In the genomic region with DNA sequence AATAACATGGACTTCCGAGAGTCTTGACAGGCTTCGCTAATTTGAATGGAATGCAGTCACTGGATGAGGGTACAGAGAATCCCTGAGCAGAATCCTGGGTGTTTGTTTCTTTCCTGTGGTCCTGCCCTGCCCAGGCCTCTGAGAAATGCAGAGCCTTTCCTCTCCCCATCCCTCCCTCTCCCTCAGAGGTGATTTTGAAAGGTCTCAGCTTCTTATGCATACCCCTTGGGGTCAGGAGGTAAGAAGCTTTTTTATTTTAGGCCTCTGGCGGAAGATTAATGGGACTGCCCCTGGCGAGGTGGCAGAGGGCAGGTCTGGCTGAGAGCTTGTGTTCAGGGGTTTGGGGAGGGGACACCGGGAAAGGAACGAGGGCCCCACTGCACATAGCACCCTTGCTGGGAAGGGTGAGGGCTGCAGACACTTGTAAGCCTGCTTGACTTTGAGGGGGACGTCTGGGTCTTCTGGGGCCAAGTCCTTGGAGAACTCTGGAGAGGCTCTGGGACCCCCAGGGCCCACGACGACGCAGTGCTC, we compare ENCODE assay signal across 11 cellular contexts.
DNase-seq lines count a peak whose midpoint lies in the region; ATAC-seq, FAIRE-seq and TF ChIP-seq lines count a peak whose summit lies in the region.
"Had no signal": no experiment of that assay in that cellular context is flagged by ENCODE, and none has a peak within 500 bp of the region (broad histone marks: within the 10 kb centered on the region; RNA-seq: fewer than 3 reads in every experiment).

No MANE protein-coding gene starts in this region.

- TF ChIP-seq CTCF in K562 (IDR thresholded peaks at IDR 0.05 in 2 of 3, conservative IDR thresholded peaks at IDR 0.05 in 1 of 3; ENCODE audit: insufficient read depth in 2 of 3, low read depth in 1 of 3, low read length in 3 of 3) = no peak
- TF ChIP-seq CTCF in retinal pigment epithelial cell (conservative IDR thresholded peaks at IDR 0.05; ENCODE audit: low read depth, low read length) = no peak

- in situ Hi-C loops in K562 (cut with MboI) = no loop called here

- intact Hi-C loops in K562 (cut with micrococcal nuclease) = no loop called here

- POLR2A ChIA-PET in K562 (lab: Yijun Ruan, JAX) = interaction anchor here (0.9 to 1.1 kb wide), 3 partner anchors 9 to 66 kb away, joined by 3 read pairs; no protein-coding TSS in a partner anchor

- ATAC-seq in K562 = no peak
- ATAC-seq in HG03135 (IDR thresholded peaks at IDR 0.05; ENCODE audit: unreplicated experiment) = no peak
- no peak for ATAC-seq in GM18517 (IDR thresholded peaks at IDR 0.05; ENCODE audit: unreplicated experiment)
- ATAC-seq: activated T-cell treated with anti-CD3 and anti-CD28 coated beads, Interleukin-2, amount 50 U/mL, for 72 hours; natural killer cell treated with Interleukin-12 subunit alpha and Interleukin-12 subunit beta and Interleukin-15 and Interleukin-18, amount 100 ng/mL, for 72 hours had no signal

- WGBS in K562 (ENCODE audit: insufficient coverage, low coverage, missing lambda C conversion rate) = 41% methylated on average over 10 of the region's 10 CpGs

- H3K4me3 ChIP-seq in K562 (no peak overlapping the region), retinal pigment epithelial cell (ENCODE audit: low read length) (no peak overlapping the region)

- no peak overlapping the region for H3K4me2 ChIP-seq in K562 (ENCODE audit: insufficient read depth, low read length)

- no TSS peak for BruUV-seq in K562 (replicated peaks; lab: Mats Ljungman, UMichigan)

- no peaks in the 10 kb centered on the region for H3K9me3 ChIP-seq in K562 (replicated peaks; ENCODE audit: control insufficient read depth, insufficient read depth, low read depth, low read length)
- H3K9me3 ChIP-seq: BE2C had no signal

- no peak for TF ChIP-seq EP300 in K562 (IDR thresholded peaks at IDR 0.05; ENCODE audit: low read length)

- H3K4me1 ChIP-seq in K562 (replicated peaks in 1 of 2; ENCODE audit: control insufficient read depth in 2 of 2, insufficient read depth in 2 of 2, low read length in 2 of 2) = peaks cover 26 to 34% of the 10 kb centered on the region in 2 experiments
- H3K4me1 ChIP-seq: BE2C had no signal

- no peak for TF ChIP-seq POLR2A in K562 (conservative IDR thresholded peaks at IDR 0.05)

- CTCF ChIA-PET in K562 (lab: Yijun Ruan, JAX; ENCODE audit: low intra/inter-chr PET ratio) = no interaction called here

- no peaks in the 10 kb centered on the region for H3K9me1 ChIP-seq in K562 (ENCODE audit: control insufficient read depth, insufficient read depth, low read length)

- no peak for FAIRE-seq in K562 (lab: Jason Lieb, UNC)

- H4K20me1 ChIP-seq in K562 (replicated peaks; ENCODE audit: control insufficient read depth, insufficient read depth, low read length) = no peaks in the 10 kb centered on the region

- H2AFZ ChIP-seq in K562 (ENCODE audit: low read depth, low read length) = 0 out of 2 replicates have a peak overlapping the region, but pooled peaks have one; percentile 22

- peak overlapping the region in 1 of 2 experiments; percentile 37; a peak in 1 of 4 replicates for H3K9ac ChIP-seq in K562 (ENCODE audit: insufficient read depth in 1 of 2, low read depth in 2 of 2, low read length in 2 of 2)

- H3K27ac ChIP-seq in K562 (ENCODE audit: extremely low read depth, low read depth, low read length) = no peak overlapping the region

- H3K27me3 ChIP-seq in K562 (ENCODE audit: control insufficient read depth in 2 of 2, insufficient read depth in 2 of 2, low read length in 2 of 2) = peaks cover 0 to 22% of the 10 kb centered on the region in 2 experiments; a peak in 2 of 5 replicates
- H3K27me3 ChIP-seq: BE2C had no signal

- DNase-seq in ELF-1 (ENCODE audit: low read depth, low spot score) (peak; percentile 58), K562 (ENCODE audit: extremely low read depth in 1 of 4, low spot score in 3 of 4) (no peak), iPS-NIHi7 (ENCODE audit: extremely low spot score) (peak; percentile 43), retinal pigment epithelial cell (ENCODE audit: low read depth) (peak; percentile 69), NCI-H748 treated with DMSO at 0.1 percent for 48 hours (lab: John Stamatoyannopoulos, UW) (no peak)
- no peak for DNase-seq in activated CD4-positive, alpha-beta T cell treated with anti-CD3 and anti-CD28 coated beads for 4 hours
- DNase-seq: activated T-cell treated with anti-CD3 and anti-CD28 coated beads, Interleukin-2, amount 50 U/mL, for 72 hours had no signal

- H3K36me3 ChIP-seq in K562 (ENCODE audit: control insufficient read depth, insufficient read depth, low read length) = no peaks in the 10 kb centered on the region
- H3K36me3 ChIP-seq: BE2C had no signal

- H3K79me2 ChIP-seq in K562 (ENCODE audit: control insufficient read depth, insufficient read depth, low read length) = no peaks in the 10 kb centered on the region

- TF ChIP-seq RAD21 in K562 (CRISPR knock-in tag; conservative IDR thresholded peaks at IDR 0.05 in 1 of 2, IDR thresholded peaks at IDR 0.05 in 1 of 2) = no peak

TF ChIP-seq in K562, 482 proteins besides CTCF, POLR2A, EP300 and RAD21:
- TF ChIP-seq TEAD1 (CRISPR knock-in tag; IDR thresholded peaks at IDR 0.05) (no peak), NR2C1 (IDR thresholded peaks at IDR 0.05) (no peak), NR2C1 (tag; IDR thresholded peaks at IDR 0.05) (no peak), ZNF75A (CRISPR knock-in tag; IDR thresholded peaks at IDR 0.05) (no peak), FIP1L1 (IDR thresholded peaks at IDR 0.05; ENCODE audit: low read depth, low read length, poor library complexity, severe bottlenecking) (no peak), FOXJ2 (tag; IDR thresholded peaks at IDR 0.05) (no peak), DPF2 (IDR thresholded peaks at IDR 0.05) (no peak), KLF1 (tag; IDR thresholded peaks at IDR 0.05) (no peak), RBM14 (IDR thresholded peaks at IDR 0.05; ENCODE audit: borderline replicate concordance, insufficient read depth, low read depth, low read length) (no peak), ZBTB17 (CRISPR knock-in tag; IDR thresholded peaks at IDR 0.05) (no peak), FOXJ3 (CRISPR knock-in tag; IDR thresholded peaks at IDR 0.05) (no peak), FOXA3 (CRISPR knock-in tag; conservative IDR thresholded peaks at IDR 0.05 in 1 of 2, IDR thresholded peaks at IDR 0.05 in 1 of 2) (no peak), KLF16 (IDR thresholded peaks at IDR 0.05) (no peak), SRSF1 (IDR thresholded peaks at IDR 0.05; ENCODE audit: low read depth, low read length) (no peak)
- TF ChIP-seq, protein P1, sequence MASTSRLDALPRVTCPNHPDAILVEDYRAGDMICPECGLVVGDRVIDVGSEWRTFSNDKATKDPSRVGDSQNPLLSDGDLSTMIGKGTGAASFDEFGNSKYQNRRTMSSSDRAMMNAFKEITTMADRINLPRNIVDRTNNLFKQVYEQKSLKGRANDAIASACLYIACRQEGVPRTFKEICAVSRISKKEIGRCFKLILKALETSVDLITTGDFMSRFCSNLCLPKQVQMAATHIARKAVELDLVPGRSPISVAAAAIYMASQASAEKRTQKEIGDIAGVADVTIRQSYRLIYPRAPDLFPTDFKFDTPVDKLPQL (IDR thresholded peaks at IDR 0.05; ENCODE audit: extremely low read depth, insufficient read length) = no peak
- TF ChIP-seq, protein P2, sequence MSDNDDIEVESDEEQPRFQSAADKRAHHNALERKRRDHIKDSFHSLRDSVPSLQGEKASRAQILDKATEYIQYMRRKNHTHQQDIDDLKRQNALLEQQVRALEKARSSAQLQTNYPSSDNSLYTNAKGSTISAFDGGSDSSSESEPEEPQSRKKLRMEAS (CRISPR knock-in tag; IDR thresholded peaks at IDR 0.05) = no peak
- TF ChIP-seq, protein P3, sequence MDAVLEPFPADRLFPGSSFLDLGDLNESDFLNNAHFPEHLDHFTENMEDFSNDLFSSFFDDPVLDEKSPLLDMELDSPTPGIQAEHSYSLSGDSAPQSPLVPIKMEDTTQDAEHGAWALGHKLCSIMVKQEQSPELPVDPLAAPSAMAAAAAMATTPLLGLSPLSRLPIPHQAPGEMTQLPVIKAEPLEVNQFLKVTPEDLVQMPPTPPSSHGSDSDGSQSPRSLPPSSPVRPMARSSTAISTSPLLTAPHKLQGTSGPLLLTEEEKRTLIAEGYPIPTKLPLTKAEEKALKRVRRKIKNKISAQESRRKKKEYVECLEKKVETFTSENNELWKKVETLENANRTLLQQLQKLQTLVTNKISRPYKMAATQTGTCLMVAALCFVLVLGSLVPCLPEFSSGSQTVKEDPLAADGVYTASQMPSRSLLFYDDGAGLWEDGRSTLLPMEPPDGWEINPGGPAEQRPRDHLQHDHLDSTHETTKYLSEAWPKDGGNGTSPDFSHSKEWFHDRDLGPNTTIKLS (IDR thresholded peaks at IDR 0.05; ENCODE audit: borderline replicate concordance, low read depth) = no peak

Comparison
In these comparisons a context has a peak if more than half of its experiments do, and no peak if none do; other contexts are left out.
1. DNase-seq: peak in ELF-1 (single experiment), iPS-NIHi7 (single experiment) and retinal pigment epithelial cell (single experiment); none in K562 (0 of 4), activated CD4-positive, alpha-beta T cell treated with anti-CD3 and anti-CD28 coated beads for 4 hours (0 of 2) and NCI-H748 treated with DMSO at 0.1 percent for 48 hours (single experiment).